In the genomic region with DNA sequence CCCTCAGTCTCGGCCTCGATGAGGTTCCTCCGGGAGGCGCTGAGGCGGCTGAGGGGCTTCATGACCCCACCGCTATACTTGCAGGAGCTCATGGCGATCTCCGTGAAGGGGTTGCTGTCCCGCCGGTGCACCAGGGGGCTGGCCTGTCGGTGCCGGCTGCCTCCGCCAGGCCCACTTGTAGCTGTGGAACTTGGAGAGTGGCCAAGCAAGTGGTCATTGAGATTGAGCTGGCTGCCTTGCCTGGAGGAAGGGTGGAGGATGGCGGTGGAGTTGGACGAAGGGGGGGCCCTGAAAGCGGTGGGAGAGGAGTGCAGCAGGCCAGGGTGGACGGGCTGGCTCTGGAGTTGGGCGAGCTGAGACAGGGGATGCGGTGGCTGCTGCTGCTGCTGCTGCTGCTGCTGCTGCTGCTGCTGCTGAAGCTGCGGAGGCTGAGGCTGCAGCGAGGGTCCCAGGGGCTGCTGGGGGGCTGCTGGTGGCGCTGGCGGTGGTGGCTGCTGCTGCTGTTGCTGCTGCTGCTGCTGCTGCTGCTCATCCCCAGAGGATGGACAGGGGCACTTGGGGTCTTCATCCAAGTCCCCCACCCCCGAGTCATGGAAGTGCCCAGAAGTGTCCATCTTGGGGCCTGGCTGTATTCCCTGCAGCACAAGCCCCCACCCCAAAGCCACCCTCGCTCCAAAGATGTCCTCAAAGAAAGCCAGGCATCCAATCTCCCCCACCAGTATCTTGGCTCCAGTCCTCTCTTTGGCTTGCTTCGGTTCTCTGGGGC, we compare ENCODE assay signal across 9 cellular contexts. TPM values are rescaled to one million over a fixed set of nuclear protein-coding genes. Genes with fewer than 3 reads are reported as not detected.
DNase-seq lines count a peak whose midpoint lies in the region; ATAC-seq and TF ChIP-seq lines count a peak whose summit lies in the region.
"Had no signal": no experiment of that assay in that cellular context is flagged by ENCODE, and none has a peak within 500 bp of the region (broad histone marks: within the 10 kb centered on the region; RNA-seq: fewer than 3 reads in every experiment).

No MANE protein-coding gene starts in this region.

- no peak overlapping the region for H3K27ac ChIP-seq in lower lobe of right lung
- H3K27ac ChIP-seq in urinary bladder (ENCODE audit: low read depth): no peak overlapping the region

- peaks cover 16% of the 10 kb centered on the region for H3K27me3 Mint-ChIP-seq in activated naive CD4-positive, alpha-beta T cell treated with anti-CD3 and anti-CD28 coated beads, Interleukin-2, amount 50 U/mL, for 24 hours

- peaks cover 37% of the 10 kb centered on the region for H3K4me1 Mint-ChIP-seq in activated naive CD4-positive, alpha-beta T cell treated with anti-CD3 and anti-CD28 coated beads, Interleukin-2, amount 50 U/mL, for 24 hours

- no peaks in the 10 kb centered on the region for H3K36me3 Mint-ChIP-seq in activated naive CD4-positive, alpha-beta T cell treated with anti-CD3 and anti-CD28 coated beads, Interleukin-2, amount 50 U/mL, for 24 hours
- H3K36me3 Mint-ChIP-seq: activated naive CD8-positive, alpha-beta T cell had no signal

- H3K9me3 Mint-ChIP-seq in activated naive CD4-positive, alpha-beta T cell treated with anti-CD3 and anti-CD28 coated beads, Interleukin-2, amount 50 U/mL, for 24 hours: no peaks in the 10 kb centered on the region

- H3K27ac Mint-ChIP-seq in activated naive CD4-positive, alpha-beta T cell treated with anti-CD3 and anti-CD28 coated beads, Interleukin-2, amount 50 U/mL, for 24 hours: no peak overlapping the region
- H3K27ac Mint-ChIP-seq: activated naive CD8-positive, alpha-beta T cell had no signal

- in situ Hi-C loops in astrocyte of the spinal cord (cut with HindIII; ENCODE audit: low sequenced_read_pairs): no loop called here

- peaks cover 22% of the 10 kb centered on the region for H3K4me1 ChIP-seq in lower lobe of right lung
- no peaks in the 10 kb centered on the region for H3K4me1 ChIP-seq in urinary bladder (ENCODE audit: insufficient read depth)

- no peaks in the 10 kb centered on the region for H3K9me3 ChIP-seq in lower lobe of right lung

- 13% methylated on average over 26 of the region's 26 CpGs for WGBS in urinary bladder

- peaks cover 4% of the 10 kb centered on the region for H3K27me3 ChIP-seq in lower lobe of right lung (ENCODE audit: low read depth)

- H3K36me3 ChIP-seq in lower lobe of right lung (no peaks in the 10 kb centered on the region), urinary bladder (ENCODE audit: insufficient read depth) (no peaks in the 10 kb centered on the region)

- DNase-seq in activated naive CD4-positive, alpha-beta T cell (lab: John Stamatoyannopoulos, UW): no peak
- DNase-seq in astrocyte of the spinal cord (ENCODE audit: low read depth, low spot score): peak; percentile 40
- peak; percentile 60 for DNase-seq in lower lobe of right lung
- DNase-seq in SIG-M5 (lab: John Stamatoyannopoulos, UW): no peak
- no peak for DNase-seq in SW480 (ENCODE audit: low spot score)

- intact Hi-C loops in lower lobe of right lung (cut with DNase I): no loop called here

- H3K4me3 ChIP-seq in astrocyte of the spinal cord (ENCODE audit: low read depth, low read length) (peak overlapping the region; percentile 30), lower lobe of right lung (peak overlapping the region; percentile 52), urinary bladder (ENCODE audit: low read depth, low read length) (peak overlapping the region; percentile 40)

- no peak for TF ChIP-seq CTCF in astrocyte of the spinal cord (IDR thresholded peaks at IDR 0.05; ENCODE audit: low read depth, low read length)
- TF ChIP-seq CTCF in lower lobe of right lung (IDR thresholded peaks at IDR 0.05): no peak

- H3K4me3 Mint-ChIP-seq in activated naive CD4-positive, alpha-beta T cell treated with anti-CD3 and anti-CD28 coated beads, Interleukin-2, amount 50 U/mL, for 24 hours: peak overlapping the region; percentile 34
- H3K4me3 Mint-ChIP-seq: activated naive CD8-positive, alpha-beta T cell had no signal

- ATAC-seq in lower lobe of right lung (peak; percentile 69 to 79), GM19467 (IDR thresholded peaks at IDR 0.05; ENCODE audit: unreplicated experiment) (no peak)

RNA-seq across cellular contexts. Expression of gene KCNN3, which starts 0.5 kb away (rescaled TPM):
- total RNA-seq in lower lobe of right lung (4.4 TPM), urinary bladder (16.6 TPM)
- polyA plus RNA-seq in urinary bladder: 1.5 TPM

Comparison
In these comparisons a context has a peak if more than half of its experiments do, and no peak if none do; other contexts are left out.
1. DNase-seq: peak in astrocyte of the spinal cord (single experiment) and lower lobe of right lung (single experiment); none in activated naive CD4-positive, alpha-beta T cell (0 of 4), SIG-M5 (single experiment) and SW480 (single experiment).
2. Peak in every context shown above with its lines, with median percentiles within 50 percentile points of each other: H3K4me3 ChIP-seq.